ENCODE assay signal across 7 cellular contexts in the genomic region with DNA sequence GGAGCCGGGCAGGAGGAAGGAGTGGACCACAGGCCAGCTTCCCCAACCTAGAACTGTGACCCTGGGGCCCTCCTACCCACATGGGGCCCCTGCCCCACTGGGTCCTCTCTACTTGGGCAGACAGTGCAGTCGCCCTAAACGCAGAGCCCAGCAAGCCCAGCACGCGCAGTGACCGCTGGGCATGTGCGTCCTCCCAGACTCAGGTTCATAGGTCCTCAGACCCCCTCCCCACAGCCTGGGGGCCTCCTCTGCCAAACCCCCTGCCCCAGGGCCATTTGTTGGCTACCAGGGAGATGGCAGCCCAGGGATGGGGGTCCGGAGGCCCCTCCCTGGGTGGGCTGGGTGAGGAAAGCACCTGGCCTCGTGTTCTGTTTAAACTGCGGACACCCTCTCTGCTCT. TPM values are rescaled to one million over a fixed set of nuclear protein-coding genes. Genes with fewer than 3 reads are reported as not detected.
DNase-seq lines count a peak whose midpoint lies in the region; ATAC-seq, FAIRE-seq and TF ChIP-seq lines count a peak whose summit lies in the region.

No MANE protein-coding gene starts in this region.

- TF ChIP-seq CTCF in Loucy (conservative IDR thresholded peaks at IDR 0.05; ENCODE audit: low read length) (no peak), GM12878 (IDR thresholded peaks at IDR 0.05 in 2 of 3, conservative IDR thresholded peaks at IDR 0.05 in 1 of 3; ENCODE audit: control insufficient read depth in 2 of 3, extremely low read depth in 1 of 3, insufficient read depth in 1 of 3, low read depth in 3 of 3, low read length in 3 of 3) (no peak), nephron progenitor cell (IDR thresholded peaks at IDR 0.05) (no peak), esophagus squamous epithelium (IDR thresholded peaks at IDR 0.05) (no peak)

- no peaks in the 10 kb centered on the region for H3K9me2 ChIP-seq in Loucy (replicated peaks; ENCODE audit: low read depth, low read length)

- no peak for DNase-seq in CD8-positive, alpha-beta memory T cell
- DNase-seq in GM12878 (ENCODE audit: low read depth, low spot score) = no peak
- no peak for DNase-seq in nephron progenitor cell
- no peak for DNase-seq in AG08396 (ENCODE audit: low spot score)
- DNase-seq in esophagus squamous epithelium (lab: John Stamatoyannopoulos, UW) = no peak
- no peak for DNase-seq in hepatic stellate cell (ENCODE audit: low spot score)

- intact Hi-C loops in GM12878 (cut with micrococcal nuclease; ENCODE audit: unreplicated experiment) = no loop called here
- intact Hi-C loops in esophagus squamous epithelium (cut with DNase I) = no loop called here

- H3K36me3 Mint-ChIP-seq in CD8-positive, alpha-beta memory T cell = no peaks in the 10 kb centered on the region
- no peaks in the 10 kb centered on the region for H3K36me3 Mint-ChIP-seq in nephron progenitor cell (ENCODE audit: low read depth)

- H3K27me3 Mint-ChIP-seq in CD8-positive, alpha-beta memory T cell = no peaks in the 10 kb centered on the region
- H3K27me3 Mint-ChIP-seq in nephron progenitor cell (ENCODE audit: low read depth, poor library complexity) = no peaks in the 10 kb centered on the region

- H3K79me2 ChIP-seq in Loucy (ENCODE audit: insufficient read depth, low read length) (peaks cover 63% of the 10 kb centered on the region; the same call in 1 of the 2 replicates), GM12878 (ENCODE audit: control insufficient read depth, insufficient read depth, low read length) (no peaks in the 10 kb centered on the region)

- CTCF ChIA-PET in CD8-positive, alpha-beta memory T cell (lab: Charles Lee) = interaction anchor here (1.0 kb wide), 1 partner anchor 87 kb away, joined by 3 read pairs; no protein-coding TSS in a partner anchor
- CTCF ChIA-PET in GM12878 (lab: Yijun Ruan, JAX) = interaction anchor here (1.3 to 1.4 kb wide), 3 partner anchors 14 to 57 kb away, joined by 3 read pairs; no protein-coding TSS in a partner anchor

- no peaks in the 10 kb centered on the region for H3K36me3 ChIP-seq in CD8-positive, alpha-beta memory T cell (ENCODE audit: insufficient read depth, low read length)
- H3K36me3 ChIP-seq in Loucy (ENCODE audit: insufficient read depth, low read length) (peaks cover 17% of the 10 kb centered on the region; the same call in 1 of the 2 replicates), GM12878 (ENCODE audit: control insufficient read depth in 2 of 2, insufficient read depth in 2 of 2, low read length in 1 of 2) (no peaks in the 10 kb centered on the region), esophagus squamous epithelium (no peaks in the 10 kb centered on the region)

- 67% methylated on average over 10 of the region's 10 CpGs for WGBS in GM12878 (ENCODE audit: insufficient coverage, insufficient replicate concordance, low lambda C conversion rate, missing lambda C conversion rate)
- 67 to 84% methylated on average over 1 to 7 of the region's 10 CpGs for WGBS in esophagus squamous epithelium, 2 donors

- H3K9me3 ChIP-seq in CD8-positive, alpha-beta memory T cell (ENCODE audit: low read length) = no peaks in the 10 kb centered on the region
- H3K9me3 ChIP-seq in Loucy (ENCODE audit: insufficient read depth, low read depth, low read length) = no peaks in the 10 kb centered on the region
- H3K9me3 ChIP-seq in GM12878 (replicated peaks; ENCODE audit: control insufficient read depth, insufficient read depth, low read length) = no peaks in the 10 kb centered on the region
- H3K9me3 ChIP-seq in esophagus squamous epithelium = no peaks in the 10 kb centered on the region

- H4K20me1 ChIP-seq in Loucy (ENCODE audit: insufficient read depth, low read length, poor library complexity, severe bottlenecking) (no peaks in the 10 kb centered on the region), GM12878 (ENCODE audit: control insufficient read depth, insufficient read depth) (no peaks in the 10 kb centered on the region)

- POLR2A ChIA-PET in CD8-positive, alpha-beta memory T cell (lab: Charles Lee) = interaction anchor here (0.8 kb wide), 1 partner anchor 198 kb away, joined by 7 read pairs; no protein-coding TSS in a partner anchor
- POLR2A ChIA-PET in GM12878 (lab: Charles Lee) = no interaction called here

- peak overlapping the region; percentile 42 for H3K4me3 ChIP-seq in CD8-positive, alpha-beta memory T cell (ENCODE audit: low read length)
- peak overlapping the region; percentile 69 for H3K4me3 ChIP-seq in Loucy (ENCODE audit: low read length, poor library complexity, severe bottlenecking)
- no peak overlapping the region for H3K4me3 ChIP-seq in GM12878
- no peak overlapping the region for H3K4me3 ChIP-seq in esophagus squamous epithelium

- RAD21 ChIA-PET in GM12878 (lab: Charles Lee; ENCODE audit: unreplicated experiment) = no interaction called here

- no peak for TF ChIP-seq RAD21 in GM12878 (IDR thresholded peaks at IDR 0.05; ENCODE audit: insufficient read depth, low read depth, low read length)

- H3K4me3 Mint-ChIP-seq in CD8-positive, alpha-beta memory T cell = peak overlapping the region; percentile 32 to 92 (median 83)
- H3K4me3 Mint-ChIP-seq in nephron progenitor cell = peak overlapping the region; percentile 48

- no peak overlapping the region for H2AFZ ChIP-seq in Loucy (ENCODE audit: low read length)
- no peak overlapping the region for H2AFZ ChIP-seq in GM12878 (ENCODE audit: control insufficient read depth, low read depth, low read length)

- BruUV-seq in GM12878 (replicated peaks; lab: Mats Ljungman, UMichigan) = no TSS peak

- H3K4me1 ChIP-seq in CD8-positive, alpha-beta memory T cell (ENCODE audit: insufficient read depth, low read length) = peaks cover 69% of the 10 kb centered on the region
- H3K4me1 ChIP-seq in Loucy (ENCODE audit: insufficient read depth, low read length, poor library complexity, severe bottlenecking) (peaks cover 46% of the 10 kb centered on the region), GM12878 (ENCODE audit: control insufficient read depth, insufficient read depth, low read length) (peaks cover 48% of the 10 kb centered on the region), esophagus squamous epithelium (peaks cover 25 to 72% (median 29%) of the 10 kb centered on the region in 3 donors)

- no peaks in the 10 kb centered on the region for H3K27me3 ChIP-seq in CD8-positive, alpha-beta memory T cell (ENCODE audit: insufficient read depth, low read length, poor library complexity, severe bottlenecking)
- H3K27me3 ChIP-seq in Loucy (ENCODE audit: insufficient read depth, low read length, poor library complexity, severe bottlenecking) (no peaks in the 10 kb centered on the region), GM12878 (replicated peaks in 1 of 2; ENCODE audit: control insufficient read depth in 2 of 2, insufficient read depth in 2 of 2, low read length in 1 of 2) (no peaks in the 10 kb centered on the region), esophagus squamous epithelium (no peaks in the 10 kb centered on the region)

- peaks cover 33 to 67% (median 35%) of the 10 kb centered on the region in 3 donors for H3K4me1 Mint-ChIP-seq in CD8-positive, alpha-beta memory T cell
- peaks cover 74% of the 10 kb centered on the region for H3K4me1 Mint-ChIP-seq in nephron progenitor cell

- TF ChIP-seq POLR2A in GM12878 (IDR thresholded peaks at IDR 0.05; ENCODE audit: low read depth, low read length) (no peak), esophagus squamous epithelium (IDR thresholded peaks at IDR 0.05) (no peak)

- no peaks in the 10 kb centered on the region for H3K9me3 Mint-ChIP-seq in CD8-positive, alpha-beta memory T cell
- no peaks in the 10 kb centered on the region for H3K9me3 Mint-ChIP-seq in nephron progenitor cell

- H3K9ac ChIP-seq in Loucy (ENCODE audit: low read depth, low read length, poor library complexity, severe bottlenecking) = peak overlapping the region; percentile 70
- no peak overlapping the region; the same call in 1 of the 2 replicates for H3K9ac ChIP-seq in GM12878 (ENCODE audit: control insufficient read depth, insufficient read depth, low read length)

- TF ChIP-seq EP300 in GM12878 (IDR thresholded peaks at IDR 0.05; ENCODE audit: borderline replicate concordance in 1 of 2, control insufficient read depth in 1 of 2, low read depth in 2 of 2, low read length in 2 of 2) = no peak

- in situ Hi-C loops in GM12878 (cut with MboI) = no loop called here

- no peaks in the 10 kb centered on the region; the same call in 1 of the 2 replicates for H3F3A ChIP-seq in Loucy (ENCODE audit: low read depth)

- SMC1A ChIA-PET in GM12878 (lab: Charles Lee; ENCODE audit: uncharacterized antibody, unreplicated experiment) = no interaction called here

- FAIRE-seq in GM12878 (lab: Jason Lieb, UNC) = no peak

- H3K4me2 ChIP-seq in Loucy (ENCODE audit: low read depth, low read length, poor library complexity, severe bottlenecking) = peak overlapping the region; percentile 81
- peak overlapping the region; percentile 48 for H3K4me2 ChIP-seq in GM12878 (ENCODE audit: control insufficient read depth, insufficient read depth)

- H3K27ac Mint-ChIP-seq in CD8-positive, alpha-beta memory T cell = peak overlapping the region; percentile 91 to 99 (median 95)
- no peak overlapping the region for H3K27ac Mint-ChIP-seq in nephron progenitor cell

- H3K27ac ChIP-seq in CD8-positive, alpha-beta memory T cell (ENCODE audit: low read depth, low read length) = no peak overlapping the region
- H3K27ac ChIP-seq in GM12878 (ENCODE audit: control insufficient read depth, insufficient read depth) = peak overlapping the region; percentile 25; the same call in 1 of the 2 replicates
- no peak overlapping the region for H3K27ac ChIP-seq in esophagus squamous epithelium

- ATAC-seq in GM12878 = no peak

RNA-seq across cellular contexts. Expression of a gene that starts 23.9 kb away (rescaled TPM):
- 1 to 10 TPM; 1.8 to 2.7 TPM for total RNA-seq in CD8-positive, alpha-beta memory T cell
- polyA plus RNA-seq in CD8-positive, alpha-beta memory T cell = 6.0 TPM
- total RNA-seq in GM12878 (2013; cell fraction: nucleolus; rRNA removed) = 0.27 and 0.56 TPM in 2 replicates
- total RNA-seq in GM12878 (2014; rRNA removed) = 0.54 and 0.73 TPM in 2 replicates
- total RNA-seq in GM12878 (2014; rRNA removed; fragmentation: Illumina TruSeq; extraction: Trizol) = 0.09 and 0.13 TPM in 2 replicates
- total RNA-seq in GM12878 (2021) = 0.77 and 0.87 TPM in 2 replicates
- not detected for polyA plus RNA-seq in GM12878 (2011; ENCODE audit: low read depth)
- polyA plus RNA-seq in GM12878 (2011; rRNA removed) = 0.23 TPM in 1 of 2 replicates, not detected in the other
- polyA plus RNA-seq in GM12878 (2011; cell fraction: cytosol; rRNA removed) = 0.52 and 0.65 TPM in 2 replicates
- polyA plus RNA-seq in GM12878 (2011; cell fraction: nucleus; rRNA removed) = 0.54 and 1.2 TPM in 2 replicates
- polyA plus RNA-seq in GM12878 (2012) = 0.31 and 0.83 TPM in 2 replicates
- polyA plus RNA-seq in GM12878 (2014; fragmentation: Illumina TruSeq; extraction: Trizol) = 0.03 TPM in 1 of 2 replicates, not detected in the other
- not detected for polyA plus RNA-seq in GM12878 (2014; fragmentation: Nextera tagmentation; extraction: Ambion mirVana)
- 0.46 and 0.99 TPM in 2 replicates for polyA plus RNA-seq in GM12878 (2014; rRNA removed)
- polyA plus RNA-seq in GM12878 (2016; fragmentation: Nextera tagmentation; extraction: Ambion mirVana) = 1 to 10 TPM in 1 of 2 experiments, under 1 TPM in 1; 0.76 to 1.0 TPM
- polyA minus RNA-seq in GM12878 (2011; rRNA and poly(A)+ RNA removed) = 0.29 and 0.82 TPM in 2 replicates
- polyA minus RNA-seq in GM12878 (2011; cell fraction: cytosol; rRNA and poly(A)+ RNA removed) = 1.7 TPM in 1 of 2 replicates, not detected in the other
- 0.48 and 0.60 TPM in 2 replicates for polyA minus RNA-seq in GM12878 (2011; cell fraction: nucleus; rRNA and poly(A)+ RNA removed)
- total RNA-seq in esophagus squamous epithelium = 1 to 10 TPM in 3 of 4 donors, under 1 TPM in 1; 0.97 to 3.9 (median 2.5) TPM

Comparison
In these comparisons a context has a peak if more than half of its experiments do, and no peak if none do; other contexts are left out.
1. H3K4me3 ChIP-seq: peak in CD8-positive, alpha-beta memory T cell (single experiment) and Loucy (single experiment); none in GM12878 (single experiment) and esophagus squamous epithelium (0 of 4).